In genomic region chr10:79104264-79104954, GRCh38 we compare ENCODE assay signal across 8 cellular contexts. TPM values are rescaled to one million over a fixed set of nuclear protein-coding genes. Genes with fewer than 3 reads are reported as not detected.
DNase-seq lines count a peak whose midpoint lies in the region; ATAC-seq and TF ChIP-seq lines count a peak whose summit lies in the region.

No MANE protein-coding gene starts in this region.

- H2BK15ac ChIP-seq in mesendoderm (replicated peaks; ENCODE audit: low read depth), result no peak overlapping the region

- peaks cover 96% of the 10 kb centered on the region for H3K79me2 ChIP-seq in mesendoderm (ENCODE audit: control insufficient read depth, insufficient read depth, low read length)

- no peak overlapping the region for H3K4me2 ChIP-seq in mesendoderm (ENCODE audit: low read length)

- no peaks in the 10 kb centered on the region for H3K27me3 ChIP-seq in mesendoderm (ENCODE audit: insufficient read depth, low read length, poor library complexity)

- ATAC-seq in HG02571 (IDR thresholded peaks at IDR 0.05; ENCODE audit: unreplicated experiment), result peak; percentile 48

- H2BK5ac ChIP-seq in mesendoderm (ENCODE audit: low read length), result no peak overlapping the region

- no peak overlapping the region for H4K5ac ChIP-seq in mesendoderm (ENCODE audit: low read length)

- no peak overlapping the region for H3K9ac ChIP-seq in mesendoderm (ENCODE audit: low read length)

- H3K79me1 ChIP-seq in mesendoderm (ENCODE audit: low read length), result peaks cover 79% of the 10 kb centered on the region

- no peak for TF ChIP-seq CTCF in choroid plexus epithelial cell (conservative IDR thresholded peaks at IDR 0.05; ENCODE audit: low read depth, low read length)

- no peak overlapping the region for H3K4ac ChIP-seq in mesendoderm (ENCODE audit: low read depth, low read length)

- H3K36me3 ChIP-seq in mesendoderm (ENCODE audit: control insufficient read depth, insufficient read depth, low read length), result no peaks in the 10 kb centered on the region

- DNase-seq in A172 (ENCODE audit: low spot score) (peak; percentile 51), choroid plexus epithelial cell (ENCODE audit: low read depth) (peak; percentile 67), midbrain (lab: John Stamatoyannopoulos, UW) (peak; percentile 34), mesendoderm (no peak), hepatic stellate cell (ENCODE audit: low spot score) (no peak), NCI-H510A treated with DMSO at 0.1 percent for 48 hours (lab: John Stamatoyannopoulos, UW) (no peak), NCI-H1417 treated with DMSO at 0.1 percent for 48 hours (lab: John Stamatoyannopoulos, UW) (no peak)

- WGBS in mesendoderm (ENCODE audit: extremely low coverage, insufficient coverage, low lambda C conversion rate), result no CpG with 5 or more reads among the region's 10 CpGs

- H2AK5ac ChIP-seq in mesendoderm (ENCODE audit: low read length), result no peak overlapping the region

- H4K8ac ChIP-seq in mesendoderm (ENCODE audit: low read depth, low read length), result no peak overlapping the region

- no peak overlapping the region for H3K56ac ChIP-seq in mesendoderm (ENCODE audit: low read length)

- H3K27ac ChIP-seq in mesendoderm (ENCODE audit: low read depth, low read length), result no peak overlapping the region

- H3K18ac ChIP-seq in mesendoderm (ENCODE audit: low read length), result no peak overlapping the region

- H3K23ac ChIP-seq in mesendoderm (ENCODE audit: low read length), result no peak overlapping the region

- peaks cover 3% of the 10 kb centered on the region for H3K4me1 ChIP-seq in mesendoderm (ENCODE audit: control insufficient read depth, low read depth, low read length)

- H2BK120ac ChIP-seq in mesendoderm (ENCODE audit: low read depth, low read length), result no peak overlapping the region

- H3K4me3 ChIP-seq in choroid plexus epithelial cell (ENCODE audit: low read depth, low read length) (no peak overlapping the region), mesendoderm (ENCODE audit: low read length) (no peak overlapping the region)

RNA-seq across cellular contexts. Expression of gene ZMIZ1, which starts 35.6 kb away (rescaled TPM):
- total RNA-seq in A172 (2014; rRNA removed; shearing (Covaris generic)), result 15.4 and 16.6 TPM in 2 replicates
- 23.7 TPM for polyA plus RNA-seq in mesendoderm (2013, experiment 1 of 2)
- 23.1 TPM for polyA plus RNA-seq in mesendoderm (2013, experiment 2 of 2)

Comparison
In these comparisons a context has a peak if more than half of its experiments do, and no peak if none do; other contexts are left out.
1. DNase-seq: peak in A172 (single experiment), choroid plexus epithelial cell (single experiment) and midbrain (single experiment); none in mesendoderm (single experiment), hepatic stellate cell (single experiment), NCI-H510A treated with DMSO at 0.1 percent for 48 hours (single experiment) and NCI-H1417 treated with DMSO at 0.1 percent for 48 hours (single experiment).